In genomic region chr14:102796661-102797190, GRCh38 we compare ENCODE assay signal across 1 cellular context.
TF ChIP-seq lines count a peak whose summit lies in the region.

No MANE protein-coding gene starts in this region.

TF ChIP-seq in GM12878, 131 proteins besides CTCF, POLR2A, EP300 and RAD21 (continued from another document):
- TF ChIP-seq ZBTB33 (IDR thresholded peaks at IDR 0.05) (no peak), ZBTB4 (CRISPR knock-in tag; IDR thresholded peaks at IDR 0.05) (no peak), MTA2 (IDR thresholded peaks at IDR 0.05; ENCODE audit: low read depth) (no peak), EZH2 (IDR thresholded peaks at IDR 0.05; ENCODE audit: borderline replicate concordance, control insufficient read depth, low read depth, low read length) (no peak), FOXK2 (IDR thresholded peaks at IDR 0.05) (no peak), HSF1 (IDR thresholded peaks at IDR 0.05; ENCODE audit: low read depth, low read length) (no peak), SKIL (IDR thresholded peaks at IDR 0.05; ENCODE audit: low read depth, poor library complexity, severe bottlenecking) (no peak), GATAD2B (conservative IDR thresholded peaks at IDR 0.05; ENCODE audit: low read depth) (no peak), ZNF24 (IDR thresholded peaks at IDR 0.05) (no peak), TCF12 (IDR thresholded peaks at IDR 0.05; ENCODE audit: low read depth, low read length) (no peak), POU2F2 (IDR thresholded peaks at IDR 0.05; ENCODE audit: borderline replicate concordance, low read depth, low read length) (no peak), CBX5 (IDR thresholded peaks at IDR 0.05; ENCODE audit: low read depth) (no peak), HDGF (IDR thresholded peaks at IDR 0.05) (no peak), CHD2 (IDR thresholded peaks at IDR 0.05; ENCODE audit: borderline replicate concordance, low read depth, low read length) (no peak), ZNF622 (IDR thresholded peaks at IDR 0.05) (no peak), TBL1XR1 (IDR thresholded peaks at IDR 0.05; ENCODE audit: low read depth, low read length) (no peak), IKZF2 (IDR thresholded peaks at IDR 0.05) (no peak)
